ENCODE assay signal across 12 cellular contexts in genomic region chr18:46660955-46661749, GRCh38. TPM values are rescaled to one million over a fixed set of nuclear protein-coding genes. Genes with fewer than 3 reads are reported as not detected.
DNase-seq lines count a peak whose midpoint lies in the region; ATAC-seq and TF ChIP-seq lines count a peak whose summit lies in the region.
"Had no signal": no experiment of that assay in that cellular context is flagged by ENCODE, and none has a peak within 500 bp of the region (broad histone marks: within the 10 kb centered on the region; RNA-seq: fewer than 3 reads in every experiment).

No MANE protein-coding gene starts in this region.

- peaks cover 16% of the 10 kb centered on the region for H3K4me1 Mint-ChIP-seq in brain

- DNase-seq in AG08395 (ENCODE audit: low spot score) = peak; percentile 46
- peak; percentile 2 for DNase-seq in HT-29 (ENCODE audit: low spot score)
- DNase-seq in left kidney (ENCODE audit: low read depth, low spot score) = peak; percentile 72
- no peak for DNase-seq in NCI-H1436 treated with DMSO at 0.1 percent for 48 hours (lab: John Stamatoyannopoulos, UW)
- DNase-seq in ureter (ENCODE audit: low spot score) = no peak
- DNase-seq in uterus = no peak
- DNase-seq: CD4-positive, CD25-positive, alpha-beta regulatory T cell; lower lobe of right lung; Right ventricle myocardium superior had no signal

- H3K4me1 ChIP-seq in uterus = no peaks in the 10 kb centered on the region
- H3K4me1 ChIP-seq: lower lobe of right lung had no signal

- H3K27ac ChIP-seq in uterus = no peak overlapping the region
- H3K27ac ChIP-seq: lower lobe of right lung had no signal

- H3K9me3 Mint-ChIP-seq in brain = peaks cover 0 to 3% (median 0%) of the 10 kb centered on the region in 5 experiments
- H3K9me3 Mint-ChIP-seq: CD4-positive, CD25-positive, alpha-beta regulatory T cell had no signal

- ATAC-seq in HG02798 (IDR thresholded peaks at IDR 0.05; ENCODE audit: poor library complexity, unreplicated experiment) = no peak
- ATAC-seq: lower lobe of right lung had no signal

- TF ChIP-seq CTCF in brain (conservative IDR thresholded peaks at IDR 0.05) (no peak), uterus (IDR thresholded peaks at IDR 0.05) (no peak)

- no peaks in the 10 kb centered on the region for H3K27me3 ChIP-seq in uterus

- H3K27ac Mint-ChIP-seq in brain = peak overlapping the region in 3 of 5 experiments; percentile 46 to 77 (median 75)
- H3K27ac Mint-ChIP-seq: CD4-positive, CD25-positive, alpha-beta regulatory T cell had no signal

- H3K9me3 ChIP-seq in uterus = no peaks in the 10 kb centered on the region
- H3K9me3 ChIP-seq: lower lobe of right lung had no signal

- no peak overlapping the region for H3K4me3 ChIP-seq in uterus
- H3K4me3 ChIP-seq: lower lobe of right lung had no signal

- no peak overlapping the region for H3K4me3 Mint-ChIP-seq in brain
- H3K4me3 Mint-ChIP-seq: CD4-positive, CD25-positive, alpha-beta regulatory T cell had no signal

- H3K36me3 ChIP-seq in uterus = no peaks in the 10 kb centered on the region
- H3K36me3 ChIP-seq: lower lobe of right lung had no signal

- TF ChIP-seq POLR2A in uterus (IDR thresholded peaks at IDR 0.05) = no peak

- intact Hi-C loops in uterus (cut with DNase I; ENCODE audit: low total_unique reads) = no loop called here

- peaks cover 6% of the 10 kb centered on the region for H3K27me3 Mint-ChIP-seq in brain

- H3K36me3 Mint-ChIP-seq in brain = no peaks in the 10 kb centered on the region
- H3K36me3 Mint-ChIP-seq: CD4-positive, CD25-positive, alpha-beta regulatory T cell had no signal

RNA-seq across cellular contexts. Expression of gene LOXHD1, which starts 4.1 kb away (rescaled TPM):
- total RNA-seq in HT-29 (2014; rRNA removed; shearing (Covaris generic)) = not detected in 2 replicates
- not detected for polyA plus RNA-seq in brain (ENCODE audit: insufficient read depth, low read depth, low replicate concordance)
- total RNA-seq in ureter (0.29 TPM), uterus (under 1 TPM in 1 of 4 donors, not detected in 3; 0.62 TPM)
- total RNA-seq: activated CD8-positive, alpha-beta memory T cell treated with anti-CD3 and anti-CD28 coated beads for 36 hours; CD4-positive, CD25-positive, alpha-beta regulatory T cell had no signal
- polyA plus RNA-seq: CD4-positive, CD25-positive, alpha-beta regulatory T cell had no signal

Comparison
In these comparisons a context has a peak if more than half of its experiments do, and no peak if none do; other contexts are left out.
1. DNase-seq: peak in AG08395 (single experiment), HT-29 (single experiment) and left kidney (single experiment); none in NCI-H1436 treated with DMSO at 0.1 percent for 48 hours (single experiment), ureter (single experiment) and uterus (0 of 2).